1 cellular context compared by ENCODE assay signal in the genomic region with DNA sequence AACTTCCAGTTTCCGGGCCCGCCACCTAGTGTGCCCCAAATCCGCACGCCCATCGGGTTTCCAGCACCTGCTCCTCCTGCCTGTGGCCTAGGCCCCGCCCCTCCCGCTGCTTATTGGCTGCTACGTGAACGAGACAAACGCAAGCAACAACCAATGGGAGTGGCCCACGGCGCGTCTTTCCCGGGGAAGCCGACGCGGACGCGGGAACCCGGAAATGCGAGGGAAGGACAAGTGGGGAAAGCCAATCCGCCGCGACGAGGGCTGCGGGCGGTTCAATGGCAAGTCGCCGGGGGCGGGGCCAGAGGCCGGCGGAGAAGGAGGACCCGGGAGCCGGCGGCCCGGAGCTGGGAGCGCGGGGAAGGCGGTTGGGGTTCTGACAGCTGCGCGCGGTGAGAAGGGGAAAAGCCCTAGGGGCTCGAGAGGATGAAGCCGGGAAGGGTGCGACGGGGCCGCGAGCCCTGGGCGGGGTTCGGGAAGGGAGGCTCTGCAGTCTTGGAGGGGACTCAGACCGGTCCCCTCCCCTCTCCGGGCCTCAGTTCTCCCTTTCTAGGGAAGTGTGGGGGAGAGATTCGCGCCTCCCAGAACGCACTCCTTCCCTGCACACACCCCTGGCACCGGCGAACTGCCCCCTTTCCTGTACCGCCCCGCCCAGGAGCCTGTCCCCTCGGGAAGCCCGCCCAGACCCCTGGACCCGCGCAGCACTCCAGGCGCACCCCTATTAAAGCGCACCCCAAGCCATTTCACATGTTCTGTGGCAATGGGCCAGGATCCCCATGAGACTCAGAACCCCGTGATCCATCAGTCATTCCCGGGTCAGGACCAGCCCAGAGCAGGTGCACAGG.
A peak's percentile ranks its signal among the peaks of the same experiment; 100 is the strongest.
TF ChIP-seq lines count a peak whose summit lies in the region.

Gene FICD (plus strand): TSS at position 305 of the 842 bp plus-strand sequence. CDS start 1,696 bp downstream, outside the sequence.

TF ChIP-seq in H1, 55 proteins besides CTCF, POLR2A, EP300 and RAD21:
- peak; percentile 93 for TF ChIP-seq KDM4A (IDR thresholded peaks at IDR 0.05; ENCODE audit: low read depth, low read length, severe bottlenecking)
- TF ChIP-seq POU5F1 (IDR thresholded peaks at IDR 0.05; ENCODE audit: low read depth, low read length): no peak
- TF ChIP-seq SAP30 (IDR thresholded peaks at IDR 0.05; ENCODE audit: insufficient read depth, insufficient replicate concordance, low read length): peak; percentile 33
- no peak for TF ChIP-seq HDAC2 (IDR thresholded peaks at IDR 0.05; ENCODE audit: borderline replicate concordance in 1 of 2, low read depth in 2 of 2, low read length in 2 of 2)
- TF ChIP-seq CREB1 (IDR thresholded peaks at IDR 0.05): peak; percentile 89
- TF ChIP-seq CHD2 (IDR thresholded peaks at IDR 0.05; ENCODE audit: low read length): peak; percentile 86
- TF ChIP-seq TEAD4 (IDR thresholded peaks at IDR 0.05; ENCODE audit: low read depth, low read length): no peak
- TF ChIP-seq SP2 (IDR thresholded peaks at IDR 0.05; ENCODE audit: low read length): peak; percentile 70
- peak; percentile 67 for TF ChIP-seq PHF8 (conservative IDR thresholded peaks at IDR 0.05; ENCODE audit: low read depth, low read length)
- TF ChIP-seq, protein P1, sequence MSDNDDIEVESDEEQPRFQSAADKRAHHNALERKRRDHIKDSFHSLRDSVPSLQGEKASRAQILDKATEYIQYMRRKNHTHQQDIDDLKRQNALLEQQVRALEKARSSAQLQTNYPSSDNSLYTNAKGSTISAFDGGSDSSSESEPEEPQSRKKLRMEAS (IDR thresholded peaks at IDR 0.05): peak; percentile 88
- TF ChIP-seq E2F6 (IDR thresholded peaks at IDR 0.05): peak; percentile 89
- TF ChIP-seq TBP (IDR thresholded peaks at IDR 0.05; ENCODE audit: low read depth, low read length): peak; percentile 8; the same call in 1 of the 2 replicates
- peak; percentile 28; the same call in 1 of the 2 replicates for TF ChIP-seq BACH1 (IDR thresholded peaks at IDR 0.05; ENCODE audit: low read length)
- peak; percentile 50; the same call in 1 of the 2 replicates for TF ChIP-seq TCF12 (IDR thresholded peaks at IDR 0.05; ENCODE audit: low read depth, low read length)
- no peak for TF ChIP-seq SIX5 (IDR thresholded peaks at IDR 0.05; ENCODE audit: low read depth, low read length)
- TF ChIP-seq ASH2L (IDR thresholded peaks at IDR 0.05; ENCODE audit: low read length): peak; percentile 34
- peak; percentile 52; the same call in 1 of the 2 replicates for TF ChIP-seq GABPA (IDR thresholded peaks at IDR 0.05; ENCODE audit: borderline replicate concordance, insufficient read depth, low read length)
- peak; percentile 91 for TF ChIP-seq SP1 (IDR thresholded peaks at IDR 0.05; ENCODE audit: low read depth, low read length)
- TF ChIP-seq SIN3A (conservative IDR thresholded peaks at IDR 0.05 in 1 of 2, IDR thresholded peaks at IDR 0.05 in 1 of 2; ENCODE audit: low read depth in 1 of 2, low read length in 2 of 2): peak in 1 of 2 experiments; percentile 75; a peak in 2 of 4 replicates
- peak; percentile 67 for TF ChIP-seq TAF1 (IDR thresholded peaks at IDR 0.05; ENCODE audit: low read depth, low read length)
- TF ChIP-seq, protein P2, sequence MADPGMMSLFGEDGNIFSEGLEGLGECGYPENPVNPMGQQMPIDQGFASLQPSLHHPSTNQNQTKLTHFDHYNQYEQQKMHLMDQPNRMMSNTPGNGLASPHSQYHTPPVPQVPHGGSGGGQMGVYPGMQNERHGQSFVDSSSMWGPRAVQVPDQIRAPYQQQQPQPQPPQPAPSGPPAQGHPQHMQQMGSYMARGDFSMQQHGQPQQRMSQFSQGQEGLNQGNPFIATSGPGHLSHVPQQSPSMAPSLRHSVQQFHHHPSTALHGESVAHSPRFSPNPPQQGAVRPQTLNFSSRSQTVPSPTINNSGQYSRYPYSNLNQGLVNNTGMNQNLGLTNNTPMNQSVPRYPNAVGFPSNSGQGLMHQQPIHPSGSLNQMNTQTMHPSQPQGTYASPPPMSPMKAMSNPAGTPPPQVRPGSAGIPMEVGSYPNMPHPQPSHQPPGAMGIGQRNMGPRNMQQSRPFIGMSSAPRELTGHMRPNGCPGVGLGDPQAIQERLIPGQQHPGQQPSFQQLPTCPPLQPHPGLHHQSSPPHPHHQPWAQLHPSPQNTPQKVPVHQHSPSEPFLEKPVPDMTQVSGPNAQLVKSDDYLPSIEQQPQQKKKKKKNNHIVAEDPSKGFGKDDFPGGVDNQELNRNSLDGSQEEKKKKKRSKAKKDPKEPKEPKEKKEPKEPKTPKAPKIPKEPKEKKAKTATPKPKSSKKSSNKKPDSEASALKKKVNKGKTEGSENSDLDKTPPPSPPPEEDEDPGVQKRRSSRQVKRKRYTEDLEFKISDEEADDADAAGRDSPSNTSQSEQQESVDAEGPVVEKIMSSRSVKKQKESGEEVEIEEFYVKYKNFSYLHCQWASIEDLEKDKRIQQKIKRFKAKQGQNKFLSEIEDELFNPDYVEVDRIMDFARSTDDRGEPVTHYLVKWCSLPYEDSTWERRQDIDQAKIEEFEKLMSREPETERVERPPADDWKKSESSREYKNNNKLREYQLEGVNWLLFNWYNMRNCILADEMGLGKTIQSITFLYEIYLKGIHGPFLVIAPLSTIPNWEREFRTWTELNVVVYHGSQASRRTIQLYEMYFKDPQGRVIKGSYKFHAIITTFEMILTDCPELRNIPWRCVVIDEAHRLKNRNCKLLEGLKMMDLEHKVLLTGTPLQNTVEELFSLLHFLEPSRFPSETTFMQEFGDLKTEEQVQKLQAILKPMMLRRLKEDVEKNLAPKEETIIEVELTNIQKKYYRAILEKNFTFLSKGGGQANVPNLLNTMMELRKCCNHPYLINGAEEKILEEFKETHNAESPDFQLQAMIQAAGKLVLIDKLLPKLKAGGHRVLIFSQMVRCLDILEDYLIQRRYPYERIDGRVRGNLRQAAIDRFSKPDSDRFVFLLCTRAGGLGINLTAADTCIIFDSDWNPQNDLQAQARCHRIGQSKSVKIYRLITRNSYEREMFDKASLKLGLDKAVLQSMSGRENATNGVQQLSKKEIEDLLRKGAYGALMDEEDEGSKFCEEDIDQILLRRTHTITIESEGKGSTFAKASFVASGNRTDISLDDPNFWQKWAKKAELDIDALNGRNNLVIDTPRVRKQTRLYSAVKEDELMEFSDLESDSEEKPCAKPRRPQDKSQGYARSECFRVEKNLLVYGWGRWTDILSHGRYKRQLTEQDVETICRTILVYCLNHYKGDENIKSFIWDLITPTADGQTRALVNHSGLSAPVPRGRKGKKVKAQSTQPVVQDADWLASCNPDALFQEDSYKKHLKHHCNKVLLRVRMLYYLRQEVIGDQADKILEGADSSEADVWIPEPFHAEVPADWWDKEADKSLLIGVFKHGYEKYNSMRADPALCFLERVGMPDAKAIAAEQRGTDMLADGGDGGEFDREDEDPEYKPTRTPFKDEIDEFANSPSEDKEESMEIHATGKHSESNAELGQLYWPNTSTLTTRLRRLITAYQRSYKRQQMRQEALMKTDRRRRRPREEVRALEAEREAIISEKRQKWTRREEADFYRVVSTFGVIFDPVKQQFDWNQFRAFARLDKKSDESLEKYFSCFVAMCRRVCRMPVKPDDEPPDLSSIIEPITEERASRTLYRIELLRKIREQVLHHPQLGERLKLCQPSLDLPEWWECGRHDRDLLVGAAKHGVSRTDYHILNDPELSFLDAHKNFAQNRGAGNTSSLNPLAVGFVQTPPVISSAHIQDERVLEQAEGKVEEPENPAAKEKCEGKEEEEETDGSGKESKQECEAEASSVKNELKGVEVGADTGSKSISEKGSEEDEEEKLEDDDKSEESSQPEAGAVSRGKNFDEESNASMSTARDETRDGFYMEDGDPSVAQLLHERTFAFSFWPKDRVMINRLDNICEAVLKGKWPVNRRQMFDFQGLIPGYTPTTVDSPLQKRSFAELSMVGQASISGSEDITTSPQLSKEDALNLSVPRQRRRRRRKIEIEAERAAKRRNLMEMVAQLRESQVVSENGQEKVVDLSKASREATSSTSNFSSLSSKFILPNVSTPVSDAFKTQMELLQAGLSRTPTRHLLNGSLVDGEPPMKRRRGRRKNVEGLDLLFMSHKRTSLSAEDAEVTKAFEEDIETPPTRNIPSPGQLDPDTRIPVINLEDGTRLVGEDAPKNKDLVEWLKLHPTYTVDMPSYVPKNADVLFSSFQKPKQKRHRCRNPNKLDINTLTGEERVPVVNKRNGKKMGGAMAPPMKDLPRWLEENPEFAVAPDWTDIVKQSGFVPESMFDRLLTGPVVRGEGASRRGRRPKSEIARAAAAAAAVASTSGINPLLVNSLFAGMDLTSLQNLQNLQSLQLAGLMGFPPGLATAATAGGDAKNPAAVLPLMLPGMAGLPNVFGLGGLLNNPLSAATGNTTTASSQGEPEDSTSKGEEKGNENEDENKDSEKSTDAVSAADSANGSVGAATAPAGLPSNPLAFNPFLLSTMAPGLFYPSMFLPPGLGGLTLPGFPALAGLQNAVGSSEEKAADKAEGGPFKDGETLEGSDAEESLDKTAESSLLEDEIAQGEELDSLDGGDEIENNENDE (IDR thresholded peaks at IDR 0.05; ENCODE audit: insufficient replicate concordance, low read length): no peak
- peak; percentile 46 for TF ChIP-seq NANOG (IDR thresholded peaks at IDR 0.05; ENCODE audit: insufficient read depth, low read depth, low read length, poor library complexity, severe bottlenecking)
